In genomic region chr3:18415132-18415531, GRCh38 we compare ENCODE assay signal across 11 cellular contexts.
"Had no signal": no experiment of that assay in that cellular context is flagged by ENCODE, and none has a peak within 500 bp of the region (broad histone marks: within the 10 kb centered on the region; RNA-seq: fewer than 3 reads in every experiment).

No MANE protein-coding gene starts in this region.

- H3K36me3 ChIP-seq: ovary, thoracic aorta had no signal

- H3K27ac ChIP-seq: ovary, stomach, thoracic aorta had no signal

- H3K4me3 ChIP-seq: ovary, stomach, thoracic aorta had no signal

- H3K27me3 Mint-ChIP-seq: brain had no signal

- H3K9me3 ChIP-seq: ovary, stomach, thoracic aorta had no signal

- DNase-seq: activated effector memory CD4-positive, alpha-beta T cell treated with anti-CD3 and anti-CD28 coated beads, Interleukin-2, amount 50 U/mL, for 16 hours; amygdala; hippocampal formation; ovary; stimulated activated CD4-positive, alpha-beta T cell treated with anti-CD3 and anti-CD28 coated beads, Interleukin-4, amount 100 ng/mL, for 1 hour; stimulated activated CD8-positive, alpha-beta memory T cell treated with anti-CD3 and anti-CD28 coated beads, Interleukin-4, amount 100 ng/mL, for 48 hours; stomach; T-helper 9 cell had no signal

- H3K4me3 Mint-ChIP-seq: brain, neural crest cell had no signal

- H3K27ac Mint-ChIP-seq: brain had no signal

- H3K27me3 ChIP-seq: ovary, stomach had no signal

- H3K9me3 Mint-ChIP-seq: brain, neural crest cell had no signal
